In the genomic region with DNA sequence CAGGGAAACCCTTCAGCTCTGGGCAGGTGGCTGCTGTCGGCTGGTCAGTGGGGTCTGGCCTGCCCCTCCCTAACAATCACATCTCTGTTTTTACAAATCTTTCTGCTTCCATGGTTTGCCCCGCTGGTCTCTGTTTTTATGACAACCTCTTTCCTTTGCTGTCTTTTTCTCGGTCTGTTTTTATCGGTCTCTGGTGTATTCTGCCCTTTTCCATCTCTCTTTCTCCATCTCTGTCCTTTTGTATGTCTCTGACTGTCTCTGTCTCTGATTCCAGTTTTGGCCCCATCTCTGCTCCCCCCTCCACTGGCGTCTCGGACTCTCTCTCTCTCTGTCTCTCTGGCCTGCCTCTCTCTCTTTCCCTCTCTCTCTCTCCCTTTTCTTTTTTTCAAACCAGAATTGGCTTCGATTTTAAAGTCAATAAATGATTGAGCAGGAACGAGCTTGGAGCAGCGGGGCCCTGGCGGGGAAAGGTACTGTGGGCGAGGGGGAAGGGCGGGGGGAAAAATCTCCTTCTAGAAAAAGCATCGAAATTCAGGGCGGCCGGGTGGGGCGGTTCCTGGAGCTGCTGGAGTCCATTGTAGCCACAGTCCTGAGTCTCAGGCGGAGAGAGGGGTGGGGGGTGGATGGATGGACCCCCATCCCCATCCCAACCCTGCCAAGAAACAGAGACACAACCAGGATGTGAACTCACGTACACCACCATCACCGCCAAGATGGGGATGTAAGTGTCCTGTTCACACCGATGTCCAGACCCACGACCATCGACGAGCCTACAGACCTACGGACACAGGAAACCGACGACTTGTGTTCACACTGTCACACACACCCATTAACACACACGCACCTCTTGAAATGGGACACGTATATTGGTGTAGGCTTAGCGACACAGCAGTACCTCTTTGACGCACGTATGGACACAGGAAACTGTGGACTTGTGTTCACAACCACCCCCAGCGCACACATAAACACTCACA, we compare ENCODE assay signal across 11 cellular contexts. TPM values are rescaled to one million over a fixed set of nuclear protein-coding genes. Genes with fewer than 3 reads are reported as not detected.
DNase-seq lines count a peak whose midpoint lies in the region; ATAC-seq, FAIRE-seq and TF ChIP-seq lines count a peak whose summit lies in the region.
"Had no signal": no experiment of that assay in that cellular context is flagged by ENCODE, and none has a peak within 500 bp of the region (broad histone marks: within the 10 kb centered on the region; RNA-seq: fewer than 3 reads in every experiment).

No MANE protein-coding gene starts in this region.

- DNase-seq in CD4-positive, alpha-beta memory T cell, result no peak
- DNase-seq in T-cell (no peak), glutamatergic neuron (no peak), NCI-H2107 (lab: John Stamatoyannopoulos, UW) (no peak), D721Med (ENCODE audit: insufficient read length, low spot score) (no peak), occipital lobe (lab: John Stamatoyannopoulos, UW) (no peak)
- DNase-seq in effector CD8-positive, alpha-beta T cell (lab: John Stamatoyannopoulos, UW), result no peak
- DNase-seq: activated T-cell treated with anti-CD3 and anti-CD28 coated beads, Interleukin-2, amount 50 U/mL, for 48 hours; retina had no signal

- peaks cover 0 to 6% (median 0%) of the 10 kb centered on the region in 8 donors for H3K9me3 Mint-ChIP-seq in CD4-positive, alpha-beta memory T cell
- H3K9me3 Mint-ChIP-seq in T-cell, result no peaks in the 10 kb centered on the region
- H3K9me3 Mint-ChIP-seq in glutamatergic neuron (ENCODE audit: unreplicated experiment), result peaks cover 14% of the 10 kb centered on the region

- peak overlapping the region; percentile 7 to 83 (median 46) for H3K4me3 Mint-ChIP-seq in CD4-positive, alpha-beta memory T cell
- H3K4me3 Mint-ChIP-seq in T-cell (peak overlapping the region in 2 of 3 donors; percentile 21 to 59), glutamatergic neuron (ENCODE audit: unreplicated experiment) (peak overlapping the region; percentile 34)

- FAIRE-seq in D721Med (lab: Jason Lieb, UNC), result no peak

- H3K9ac ChIP-seq in skeletal muscle satellite cell (ENCODE audit: low read depth, low read length), result peak overlapping the region; percentile 86

- peaks cover 0 to 2% of the 10 kb centered on the region in 2 donors for H3K36me3 Mint-ChIP-seq in CD4-positive, alpha-beta memory T cell
- H3K36me3 Mint-ChIP-seq in T-cell (peaks cover 4% of the 10 kb centered on the region), glutamatergic neuron (ENCODE audit: unreplicated experiment) (peaks cover 6% of the 10 kb centered on the region)

- CTCF ChIA-PET in CD4-positive, alpha-beta memory T cell (lab: Charles Lee; ENCODE audit: partially characterized antibody), result no interaction called here
- CTCF ChIA-PET in T-cell (lab: Charles Lee), result interaction anchor here in 1 of 2 donors (0.5 to 0.6 kb wide), 2 partner anchors 21 to 129 kb away, joined by 3 read pairs; no protein-coding TSS in a partner anchor

- peaks cover 8 to 19% (median 12%) of the 10 kb centered on the region in 4 donors for H3K4me1 Mint-ChIP-seq in CD4-positive, alpha-beta memory T cell
- H3K4me1 Mint-ChIP-seq in T-cell (peaks cover 9 to 15% (median 14%) of the 10 kb centered on the region in 3 donors), glutamatergic neuron (ENCODE audit: low read depth, unreplicated experiment) (peaks cover 3% of the 10 kb centered on the region)

- POLR2A ChIA-PET in CD4-positive, alpha-beta memory T cell (lab: Charles Lee; ENCODE audit: partially characterized antibody), result no interaction called here
- POLR2A ChIA-PET in T-cell (lab: Charles Lee), result no interaction called here

- no peaks in the 10 kb centered on the region for H3K27me3 ChIP-seq in CD4-positive, alpha-beta memory T cell (ENCODE audit: insufficient read depth, low read length)
- H3K27me3 ChIP-seq in skeletal muscle satellite cell (ENCODE audit: control insufficient read depth, insufficient read depth, low read length), result no peaks in the 10 kb centered on the region

- peaks cover 5% of the 10 kb centered on the region for H3K4me1 ChIP-seq in CD4-positive, alpha-beta memory T cell (ENCODE audit: insufficient read depth, low read length)
- peaks cover 55% of the 10 kb centered on the region for H3K4me1 ChIP-seq in skeletal muscle satellite cell (ENCODE audit: control insufficient read depth, insufficient read depth, low read length)

- no peaks in the 10 kb centered on the region for H3K36me3 ChIP-seq in CD4-positive, alpha-beta memory T cell (ENCODE audit: insufficient read depth, low read length)
- H3K36me3 ChIP-seq in skeletal muscle satellite cell (ENCODE audit: insufficient read depth, low read length), result peaks cover 10% of the 10 kb centered on the region

- peaks cover 11 to 14% of the 10 kb centered on the region in 2 donors for H3K27me3 Mint-ChIP-seq in CD4-positive, alpha-beta memory T cell
- peaks cover 0 to 5% of the 10 kb centered on the region in 2 donors for H3K27me3 Mint-ChIP-seq in T-cell
- H3K27me3 Mint-ChIP-seq in glutamatergic neuron (ENCODE audit: unreplicated experiment), result peaks cover 38% of the 10 kb centered on the region

- H3K9me3 ChIP-seq in CD4-positive, alpha-beta memory T cell (ENCODE audit: control insufficient read depth in 1 of 2, low read length in 2 of 2), result no peaks in the 10 kb centered on the region
- H3K9me3 ChIP-seq in skeletal muscle satellite cell (replicated peaks; ENCODE audit: low read length), result no peaks in the 10 kb centered on the region

- no peak overlapping the region for H3K27ac ChIP-seq in CD4-positive, alpha-beta memory T cell (ENCODE audit: low read depth, low read length)

- no peak for ATAC-seq in T-cell (replicated peaks in 1 of 4)

- no peak overlapping the region for H3K4me3 ChIP-seq in CD4-positive, alpha-beta memory T cell (ENCODE audit: low read length in 2 of 2)
- H3K4me3 ChIP-seq in skeletal muscle satellite cell (ENCODE audit: low read length), result peak overlapping the region; percentile 89

- intact Hi-C loops in CD4-positive, alpha-beta memory T cell (cut with micrococcal nuclease), result no loop called here

- H3K27ac Mint-ChIP-seq in CD4-positive, alpha-beta memory T cell, result peak overlapping the region in 5 of 7 donors; percentile 9 to 88 (median 65)
- no peak overlapping the region for H3K27ac Mint-ChIP-seq in T-cell
- no peak overlapping the region for H3K27ac Mint-ChIP-seq in glutamatergic neuron (ENCODE audit: unreplicated experiment)

- peak overlapping the region; percentile 98 for H3K4me2 ChIP-seq in skeletal muscle satellite cell (ENCODE audit: low read length)

- TF ChIP-seq CTCF in glutamatergic neuron (IDR thresholded peaks at IDR 0.05; ENCODE audit: partially characterized antibody, unreplicated experiment), result no peak
- no peak for TF ChIP-seq CTCF in D721Med (IDR thresholded peaks at IDR 0.05; ENCODE audit: insufficient read depth, missing control alignments)

RNA-seq across cellular contexts. Expression of gene NFIX, which starts 3.0 kb away (rescaled TPM):
- 1 to 10 TPM; 4.0 to 5.4 TPM for total RNA-seq in CD4-positive, alpha-beta memory T cell
- under 1 TPM in 1 of 2 donors, not detected in 1; 0.09 TPM for polyA plus RNA-seq in CD4-positive, alpha-beta memory T cell
- 1 to 10 TPM; 3.9 to 6.6 (median 6.3) TPM for total RNA-seq in T-cell
- total RNA-seq in glutamatergic neuron (ENCODE audit: unreplicated experiment), result 2.4 TPM
- total RNA-seq in skeletal muscle satellite cell (2012; rRNA removed), result 41.6 and 60.9 TPM in 2 replicates
- total RNA-seq in occipital lobe, result 124 TPM

RNA-seq across cellular contexts. Expression of gene DAND5, which starts 28.9 kb away (rescaled TPM):
- total RNA-seq in CD4-positive, alpha-beta memory T cell, result not detected
- polyA plus RNA-seq in CD4-positive, alpha-beta memory T cell, result not detected
- total RNA-seq in T-cell (not detected), glutamatergic neuron (ENCODE audit: unreplicated experiment) (0.44 TPM), occipital lobe (not detected)
- total RNA-seq in skeletal muscle satellite cell (2012; rRNA removed), result not detected in 2 replicates
- total RNA-seq: Daoy had no signal

RNA-seq across cellular contexts. Expression of gene GADD45GIP1, which starts 41.2 kb away (rescaled TPM):
- 10 to 100 TPM; 14.7 to 17.9 TPM for total RNA-seq in CD4-positive, alpha-beta memory T cell
- 10 to 100 TPM; 61.0 to 65.1 TPM for polyA plus RNA-seq in CD4-positive, alpha-beta memory T cell
- 10 to 100 TPM in 3 of 5 donors, 1 to 10 TPM in 2; 6.2 to 22.6 (median 20.1) TPM for total RNA-seq in T-cell
- total RNA-seq in glutamatergic neuron (ENCODE audit: unreplicated experiment), result 28.8 TPM
- 21.3 and 26.4 TPM in 2 replicates for total RNA-seq in skeletal muscle satellite cell (2012; rRNA removed)
- total RNA-seq in occipital lobe, result 13.3 TPM

RNA-seq across cellular contexts. Expression of gene RAD23A, which starts 52.6 kb away (rescaled TPM):
- 10 to 100 TPM; 88.6 to 98.4 TPM for total RNA-seq in CD4-positive, alpha-beta memory T cell
- polyA plus RNA-seq in CD4-positive, alpha-beta memory T cell, result 100 to 1,000 TPM in 1 of 2 donors, 10 to 100 TPM in 1; 77.0 to 105 TPM
- total RNA-seq in T-cell (100 to 1,000 TPM in 3 of 5 donors, 10 to 100 TPM in 2; 82.0 to 116 (median 104) TPM), glutamatergic neuron (ENCODE audit: unreplicated experiment) (62.1 TPM), occipital lobe (21.8 TPM)
- total RNA-seq in skeletal muscle satellite cell (2012; rRNA removed), result 95.3 and 119 TPM in 2 replicates

RNA-seq across cellular contexts. Expression of gene CALR, which starts 59.8 kb away (rescaled TPM):
- 100 to 1,000 TPM; 484 to 499 TPM for total RNA-seq in CD4-positive, alpha-beta memory T cell
- polyA plus RNA-seq in CD4-positive, alpha-beta memory T cell, result 100 to 1,000 TPM in 1 of 2 donors, 10 to 100 TPM in 1; 87.5 to 151 TPM
- 100 to 1,000 TPM; 429 to 530 (median 501) TPM for total RNA-seq in T-cell
- 543 TPM for total RNA-seq in glutamatergic neuron (ENCODE audit: unreplicated experiment)
- total RNA-seq in skeletal muscle satellite cell (2012; rRNA removed), result 2,097 and 2,142 TPM in 2 replicates
- 280 TPM for total RNA-seq in occipital lobe

Comparison
In these comparisons a context has a peak if more than half of its experiments do, and no peak if none do; other contexts are left out.
1. H3K27ac Mint-ChIP-seq: peak in CD4-positive, alpha-beta memory T cell (5 of 7); none in T-cell (0 of 2) and glutamatergic neuron (single experiment).
2. RNA of gene NFIX, which starts 3.0 kb away (total RNA-seq): 124 TPM in occipital lobe (single experiment); 3.9 to 6.6 TPM in T-cell, 4.0 to 5.4 TPM in CD4-positive, alpha-beta memory T cell and 2.4 TPM in glutamatergic neuron (single experiment); every median in the first group is over 10 times any median in the second.
3. Peak in every context shown above with its lines, with median percentiles within 50 percentile points of each other: H3K4me3 Mint-ChIP-seq.